In genomic region chr11:117070016-117070415, GRCh38 we compare ENCODE assay signal across 25 cellular contexts. TPM values are rescaled to one million over a fixed set of nuclear protein-coding genes. Genes with fewer than 3 reads are reported as not detected.
DNase-seq lines count a peak whose midpoint lies in the region; ATAC-seq, FAIRE-seq and TF ChIP-seq lines count a peak whose summit lies in the region.
"Had no signal": no experiment of that assay in that cellular context is flagged by ENCODE, and none has a peak within 500 bp of the region (broad histone marks: within the 10 kb centered on the region; RNA-seq: fewer than 3 reads in every experiment).

No MANE protein-coding gene starts in this region.

- no peak overlapping the region for H3K27ac Mint-ChIP-seq in stimulated activated naive CD8-positive, alpha-beta T cell treated with anti-CD3 and anti-CD28 coated beads, Interleukin-15, amount 100 ng/mL, for 72 hours
- H3K27ac Mint-ChIP-seq in naive thymus-derived CD4-positive, alpha-beta T cell: peak overlapping the region in 1 of 9 donors; percentile 6

- no peak for TF ChIP-seq EP300 in K562 (IDR thresholded peaks at IDR 0.05; ENCODE audit: low read length)

- H3K27ac ChIP-seq in K562 (ENCODE audit: extremely low read depth, low read depth, low read length): no peak overlapping the region
- H3K27ac ChIP-seq in layer of hippocampus (ENCODE audit: low read depth, low read length): peak overlapping the region; percentile 64
- no peak overlapping the region for H3K27ac ChIP-seq in naive thymus-derived CD4-positive, alpha-beta T cell (ENCODE audit: low read depth, low read length)
- H3K27ac ChIP-seq: foreskin keratinocyte, stomach had no signal

- H2AFZ ChIP-seq in K562 (ENCODE audit: low read depth, low read length): no peak overlapping the region

- no peak overlapping the region for H3K9ac ChIP-seq in K562 (ENCODE audit: insufficient read depth in 1 of 2, low read depth in 2 of 2, low read length in 2 of 2)

- no peak for ATAC-seq in K562
- no peak for ATAC-seq in stimulated activated naive CD8-positive, alpha-beta T cell treated with anti-CD3 and anti-CD28 coated beads, Interleukin-15, amount 100 ng/mL, for 72 hours
- no peak for ATAC-seq in naive thymus-derived CD4-positive, alpha-beta T cell
- ATAC-seq in HG03457 (IDR thresholded peaks at IDR 0.05; ENCODE audit: unreplicated experiment): no peak
- ATAC-seq: foreskin keratinocyte, left cardiac atrium, mucosa of descending colon, Panc1 had no signal

- whole genome bisulfite sequencing in K562 (ENCODE audit: insufficient coverage, low coverage, missing lambda C conversion rate): 13% methylated on average over 1 of the region's 1 CpG

- peaks cover 20 to 24% of the 10 kb centered on the region in 2 experiments; a peak in 4 of 5 replicates for H3K4me1 ChIP-seq in K562 (replicated peaks in 1 of 2; ENCODE audit: control insufficient read depth in 2 of 2, insufficient read depth in 2 of 2, low read length in 2 of 2)
- H3K4me1 ChIP-seq in naive thymus-derived CD4-positive, alpha-beta T cell (ENCODE audit: control insufficient read depth in 2 of 2, insufficient read depth in 2 of 2, low read length in 2 of 2): peaks cover 5 to 30% of the 10 kb centered on the region in 2 donors

- TF ChIP-seq POLR2A in K562 (conservative IDR thresholded peaks at IDR 0.05): no peak

- no peak overlapping the region for H3K4me2 ChIP-seq in K562 (ENCODE audit: insufficient read depth, low read length)

- H3K36me3 ChIP-seq in K562 (ENCODE audit: control insufficient read depth, insufficient read depth, low read length): no peaks in the 10 kb centered on the region
- H3K36me3 ChIP-seq in naive thymus-derived CD4-positive, alpha-beta T cell (ENCODE audit: control insufficient read depth in 2 of 3, insufficient read depth in 3 of 3, low read length in 3 of 3): no peaks in the 10 kb centered on the region
- H3K36me3 ChIP-seq: stomach had no signal

- intact Hi-C loops in K562 (cut with micrococcal nuclease): loop anchor here (2.0 kb wide), 1 partner anchor 27 kb away; no protein-coding TSS in a partner anchor
- intact Hi-C loops in naive thymus-derived CD4-positive, alpha-beta T cell (cut with micrococcal nuclease): no loop called here

- H3K79me2 ChIP-seq in K562 (ENCODE audit: control insufficient read depth, insufficient read depth, low read length): peaks cover 38% of the 10 kb centered on the region

- H4K20me1 ChIP-seq in K562 (replicated peaks; ENCODE audit: control insufficient read depth, insufficient read depth, low read length): peaks cover 22% of the 10 kb centered on the region

- H3K4me3 ChIP-seq in K562: no peak overlapping the region
- no peak overlapping the region for H3K4me3 ChIP-seq in naive thymus-derived CD4-positive, alpha-beta T cell (ENCODE audit: low read length)
- H3K4me3 ChIP-seq: mucosa of descending colon, stomach had no signal

- no peaks in the 10 kb centered on the region for H3K9me3 Mint-ChIP-seq in stimulated activated naive CD8-positive, alpha-beta T cell treated with anti-CD3 and anti-CD28 coated beads, Interleukin-15, amount 100 ng/mL, for 72 hours
- peaks cover 0 to 2% (median 0%) of the 10 kb centered on the region in 11 donors for H3K9me3 Mint-ChIP-seq in naive thymus-derived CD4-positive, alpha-beta T cell
- H3K9me3 Mint-ChIP-seq: CD8-positive, alpha-beta memory T cell had no signal

- H3K36me3 Mint-ChIP-seq in naive thymus-derived CD4-positive, alpha-beta T cell: peaks cover 0 to 18% (median 6%) of the 10 kb centered on the region in 5 donors

- FAIRE-seq in D721Med (lab: Jason Lieb, UNC) (peak; percentile 67), K562 (lab: Jason Lieb, UNC) (no peak), GM19239 (lab: Jason Lieb, UNC) (no peak)
- FAIRE-seq: endometrium had no signal

- no peaks in the 10 kb centered on the region for H3K9me3 ChIP-seq in K562 (replicated peaks; ENCODE audit: control insufficient read depth, insufficient read depth, low read depth, low read length)
- H3K9me3 ChIP-seq in naive thymus-derived CD4-positive, alpha-beta T cell (ENCODE audit: control insufficient read depth in 2 of 3, low read length in 3 of 3): no peaks in the 10 kb centered on the region
- H3K9me3 ChIP-seq: mucosa of descending colon, stomach had no signal

- H3K27me3 ChIP-seq in K562 (ENCODE audit: control insufficient read depth in 2 of 2, insufficient read depth in 2 of 2, low read length in 2 of 2) (no peaks in the 10 kb centered on the region), layer of hippocampus (ENCODE audit: control insufficient read depth, insufficient read depth, low read length) (no peaks in the 10 kb centered on the region)
- H3K27me3 ChIP-seq in naive thymus-derived CD4-positive, alpha-beta T cell (ENCODE audit: control insufficient read depth in 2 of 2, insufficient read depth in 2 of 2, low read length in 2 of 2): no peaks in the 10 kb centered on the region
- H3K27me3 ChIP-seq: foreskin keratinocyte, stomach had no signal

- DNase-seq in D721Med (ENCODE audit: insufficient read length, low spot score): no peak
- peak; percentile 78 for DNase-seq in NCI-H82 (lab: John Stamatoyannopoulos, UW)
- no peak for DNase-seq in K562 (ENCODE audit: extremely low read depth in 1 of 4, low spot score in 3 of 4)
- no peak for DNase-seq in GM19239 (ENCODE audit: insufficient read length, low spot score)
- no peak for DNase-seq in stimulated activated naive CD8-positive, alpha-beta T cell treated with anti-CD3 and anti-CD28 coated beads, Interleukin-15, amount 100 ng/mL, for 72 hours
- DNase-seq in naive thymus-derived CD4-positive, alpha-beta T cell: no peak
- DNase-seq: activated CD4-positive, alpha-beta T cell treated with anti-CD3 and anti-CD28 coated beads for 4 hours; activated CD8-positive, alpha-beta memory T cell treated with anti-CD3 and anti-CD28 coated beads, Interleukin-2, amount 50 U/mL, for 4 hours; activated gamma-delta T cell; amniotic stem cell; CD8-positive, alpha-beta memory T cell; DND-41; foreskin keratinocyte; left cardiac atrium; mucosa of descending colon; NCI-H1092; NCI-H2107; NCI-H526 treated with DMSO at 0.1 percent for 48 hours; right cardiac atrium; stomach; T-helper 9 cell had no signal

- no peaks in the 10 kb centered on the region for H3K27me3 Mint-ChIP-seq in stimulated activated naive CD8-positive, alpha-beta T cell treated with anti-CD3 and anti-CD28 coated beads, Interleukin-15, amount 100 ng/mL, for 72 hours
- no peaks in the 10 kb centered on the region for H3K27me3 Mint-ChIP-seq in naive thymus-derived CD4-positive, alpha-beta T cell
- H3K27me3 Mint-ChIP-seq: CD8-positive, alpha-beta memory T cell had no signal

- H3K4me3 Mint-ChIP-seq in stimulated activated naive CD8-positive, alpha-beta T cell treated with anti-CD3 and anti-CD28 coated beads, Interleukin-15, amount 100 ng/mL, for 72 hours: no peak overlapping the region
- H3K4me3 Mint-ChIP-seq in naive thymus-derived CD4-positive, alpha-beta T cell: peak overlapping the region in 1 of 10 donors; percentile 12
- H3K4me3 Mint-ChIP-seq: CD8-positive, alpha-beta memory T cell had no signal

- no peak for TF ChIP-seq RAD21 in K562 (CRISPR knock-in tag; conservative IDR thresholded peaks at IDR 0.05 in 1 of 2, IDR thresholded peaks at IDR 0.05 in 1 of 2)

- no TSS peak for BruUV-seq in K562 (replicated peaks; lab: Mats Ljungman, UMichigan)

- in situ Hi-C loops in K562 (cut with MboI): no loop called here

- H3K9me1 ChIP-seq in K562 (ENCODE audit: control insufficient read depth, insufficient read depth, low read length): no peaks in the 10 kb centered on the region

- CTCF ChIA-PET in K562 (lab: Yijun Ruan, JAX; ENCODE audit: low intra/inter-chr PET ratio): no interaction called here
- CTCF ChIA-PET in naive thymus-derived CD4-positive, alpha-beta T cell (lab: Charles Lee): interaction anchor here (0.7 kb wide), 1 partner anchor 127 kb away, joined by 4 read pairs; no protein-coding TSS in a partner anchor

- H3K4me1 Mint-ChIP-seq in stimulated activated naive CD8-positive, alpha-beta T cell treated with anti-CD3 and anti-CD28 coated beads, Interleukin-15, amount 100 ng/mL, for 72 hours: peaks cover 71% of the 10 kb centered on the region
- H3K4me1 Mint-ChIP-seq in naive thymus-derived CD4-positive, alpha-beta T cell: peaks cover 32 to 73% (median 58%) of the 10 kb centered on the region in 7 donors

- POLR2A ChIA-PET in K562 (lab: Yijun Ruan, JAX): interaction anchor here (1.1 kb wide), 2 partner anchors 14 to 338 kb away, joined by 3 read pairs; no protein-coding TSS in a partner anchor
- POLR2A ChIA-PET in naive thymus-derived CD4-positive, alpha-beta T cell (lab: Charles Lee): no interaction called here

- TF ChIP-seq CTCF in D721Med (IDR thresholded peaks at IDR 0.05; ENCODE audit: insufficient read depth, missing control alignments) (no peak), K562 (IDR thresholded peaks at IDR 0.05 in 2 of 3, conservative IDR thresholded peaks at IDR 0.05 in 1 of 3; ENCODE audit: insufficient read depth in 2 of 3, low read depth in 1 of 3, low read length in 3 of 3) (no peak)

TF ChIP-seq in K562, 482 proteins besides CTCF, POLR2A, EP300 and RAD21 (continues in another document):
- TF ChIP-seq XRCC4 (IDR thresholded peaks at IDR 0.05; ENCODE audit: extremely low read depth, insufficient read depth, insufficient read length): no peak
- 0 out of 2 replicates have a peak, but pooled peaks have one; percentile 22 for TF ChIP-seq ARID1B (IDR thresholded peaks at IDR 0.05)
- no peak for TF ChIP-seq ZNF76 (CRISPR knock-in tag; IDR thresholded peaks at IDR 0.05; ENCODE audit: borderline replicate concordance)

RNA-seq across cellular contexts. Expression of gene SIK3, which starts 28.2 kb away (rescaled TPM):
- 63.2 and 103 TPM in 2 replicates for total RNA-seq in K562 (2011; cell fraction: chromatin; rRNA removed; ENCODE audit: low replicate concordance)
- 30.0 and 38.4 TPM in 2 replicates for total RNA-seq in K562 (2011; cell fraction: nucleolus; rRNA removed)
- total RNA-seq in K562 (2011; cell fraction: nucleoplasm; rRNA removed): 51.0 and 57.2 TPM in 2 replicates
- 8.4 and 9.5 TPM in 2 replicates for total RNA-seq in K562 (2014; rRNA removed)
- total RNA-seq in K562 (2014; rRNA removed; fragmentation: Illumina TruSeq; extraction: Trizol): 10.7 and 10.8 TPM in 2 replicates
- total RNA-seq in K562 (2015; rRNA removed; fragmentation: Illumina TruSeq; extraction: Trizol): 7.6 and 8.5 TPM in 2 replicates
- 16.7 and 21.6 TPM in 2 replicates for total RNA-seq in K562 (2021)
- 6.1 and 7.3 TPM in 2 replicates for polyA plus RNA-seq in K562 (2011; rRNA removed)
- 4.2 and 4.4 TPM in 2 replicates for polyA plus RNA-seq in K562 (2011; cell fraction: cytosol; rRNA removed)
- polyA plus RNA-seq in K562 (2011; cell fraction: nucleus; rRNA removed): 21.4 and 34.9 TPM in 2 replicates
- 9.5 and 10.3 TPM in 2 replicates for polyA plus RNA-seq in K562 (2012)
- 12.2 and 14.0 TPM in 2 replicates for polyA plus RNA-seq in K562 (2014; fragmentation: Illumina TruSeq; extraction: Trizol)
- polyA plus RNA-seq in K562 (2014; fragmentation: Nextera tagmentation; extraction: Ambion mirVana): 1 to 10 TPM; 1.6 to 1.8 TPM
- 8.0 and 8.9 TPM in 2 replicates for polyA plus RNA-seq in K562 (2014; rRNA removed)
- 14.2 and 16.0 TPM in 2 replicates for polyA minus RNA-seq in K562 (2011; rRNA and poly(A)+ RNA removed)
- 6.6 and 9.6 TPM in 2 replicates for polyA minus RNA-seq in K562 (2011; cell fraction: cytosol; rRNA and poly(A)+ RNA removed)
- polyA minus RNA-seq in K562 (2011; cell fraction: nucleus; rRNA and poly(A)+ RNA removed): 22.2 and 28.9 TPM in 2 replicates
- 10 to 100 TPM; 34.4 to 85.2 (median 67.0) TPM for total RNA-seq in naive thymus-derived CD4-positive, alpha-beta T cell
- polyA plus RNA-seq in naive thymus-derived CD4-positive, alpha-beta T cell: 10 to 100 TPM; 13.3 to 24.0 TPM
